In genomic region chr18:49237031-49237430, GRCh38 we compare ENCODE assay signal across 5 cellular contexts.
"Had no signal": no experiment of that assay in that cellular context is flagged by ENCODE, and none has a peak within 500 bp of the region (broad histone marks: within the 10 kb centered on the region; RNA-seq: fewer than 3 reads in every experiment).

No MANE protein-coding gene starts in this region.

- H3K4me3 Mint-ChIP-seq: GM23338, H9, IgD-negative memory B cell had no signal

- H3K27ac Mint-ChIP-seq: GM23338, H9, IgD-negative memory B cell had no signal

- H3K4me1 Mint-ChIP-seq: GM23338, H9 had no signal

- H3K4me2 ChIP-seq: GM23338 had no signal

- H3K4me3 ChIP-seq: GM23338 had no signal

- H3K9me3 Mint-ChIP-seq: GM23338, IgD-negative memory B cell had no signal

- DNase-seq: H9, HCEC 1CT, KBM-7 had no signal

- ATAC-seq: GM23338 had no signal

- H2AFZ ChIP-seq: GM23338 had no signal

- H3K27me3 Mint-ChIP-seq: IgD-negative memory B cell had no signal
